In genomic region chr12:92987362-92987761, GRCh38 we compare ENCODE assay signal across 8 cellular contexts. TPM values are rescaled to one million over a fixed set of nuclear protein-coding genes. Genes with fewer than 3 reads are reported as not detected.
DNase-seq lines count a peak whose midpoint lies in the region; ATAC-seq, FAIRE-seq and TF ChIP-seq lines count a peak whose summit lies in the region.

No MANE protein-coding gene starts in this region.

- TF ChIP-seq CTCF in MM.1S (IDR thresholded peaks at IDR 0.05; ENCODE audit: low read length) (peak; percentile 60), type B pancreatic cell (conservative IDR thresholded peaks at IDR 0.05) (peak; percentile 83)

- H3K27me3 ChIP-seq in CD4-positive, CD25-positive, alpha-beta regulatory T cell (ENCODE audit: control insufficient read depth, insufficient read depth, low read length), result no peaks in the 10 kb centered on the region
- no peaks in the 10 kb centered on the region for H3K27me3 ChIP-seq in MM.1S (replicated peaks; ENCODE audit: insufficient read depth, low read length)

- FAIRE-seq in RCC 7860 (lab: Jason Lieb, UNC) (peak; percentile 50), urothelium cell line (lab: Jason Lieb, UNC) (no peak)

- no peaks in the 10 kb centered on the region for H3K4me1 ChIP-seq in CD4-positive, CD25-positive, alpha-beta regulatory T cell (ENCODE audit: control insufficient read depth, insufficient read depth, low read length, poor library complexity, severe bottlenecking)
- peaks cover 13% of the 10 kb centered on the region for H3K4me1 ChIP-seq in MM.1S (ENCODE audit: low read length)

- peak overlapping the region; percentile 72 for H3K4me2 ChIP-seq in MM.1S (ENCODE audit: low read depth, low read length)

- no peaks in the 10 kb centered on the region for H4K20me1 ChIP-seq in MM.1S (ENCODE audit: insufficient read depth, low read length)

- H2AFZ ChIP-seq in MM.1S (ENCODE audit: low read length), result peak overlapping the region; percentile 47

- H3K9ac ChIP-seq in MM.1S (ENCODE audit: low read length), result peak overlapping the region; percentile 55; the same call in 1 of the 2 replicates

- peak; percentile 60 to 62 for ATAC-seq in CD4-positive, CD25-positive, alpha-beta regulatory T cell (ENCODE audit: low read depth in 2 of 2)
- peak; percentile 35 for ATAC-seq in GM18907 (IDR thresholded peaks at IDR 0.05; ENCODE audit: unreplicated experiment)

- no peaks in the 10 kb centered on the region for H3K9me2 ChIP-seq in MM.1S (replicated peaks; ENCODE audit: insufficient read depth, low read length)

- peak overlapping the region; percentile 37 for H3K4me3 ChIP-seq in CD4-positive, CD25-positive, alpha-beta regulatory T cell (ENCODE audit: low read depth, low read length)
- H3K4me3 ChIP-seq in MM.1S (ENCODE audit: low read length), result peak overlapping the region; percentile 31

- H3K4me1 Mint-ChIP-seq in CD4-positive, CD25-positive, alpha-beta regulatory T cell, result peaks cover 10 to 13% (median 11%) of the 10 kb centered on the region in 4 donors
- peaks cover 19% of the 10 kb centered on the region for H3K4me1 Mint-ChIP-seq in type B pancreatic cell (ENCODE audit: unreplicated experiment)

- H3F3A ChIP-seq in MM.1S (ENCODE audit: insufficient read depth, low read length), result peaks cover 15% of the 10 kb centered on the region

- DNase-seq in CD4-positive, CD25-positive, alpha-beta regulatory T cell, result peak in 2 of 3 donors; percentile 54 to 71
- peak; percentile 83 for DNase-seq in MM.1S
- peak; percentile 38 for DNase-seq in RCC 7860 (ENCODE audit: low spot score)
- DNase-seq in dermis blood vessel endothelial cell, result peak; percentile 87
- peak; percentile 87 to 91 for DNase-seq in lung microvascular endothelial cell (ENCODE audit: low read depth in 2 of 2)
- no peak for DNase-seq in type B pancreatic cell (ENCODE audit: extremely low spot score, unreplicated experiment)
- DNase-seq in urothelium cell line (ENCODE audit: low spot score), result no peak

- no peak overlapping the region for H3K27ac ChIP-seq in CD4-positive, CD25-positive, alpha-beta regulatory T cell (ENCODE audit: insufficient read depth, low read length, poor library complexity, severe bottlenecking)
- peak overlapping the region; percentile 90 for H3K27ac ChIP-seq in MM.1S (ENCODE audit: low read length)

- H3K4me3 Mint-ChIP-seq in CD4-positive, CD25-positive, alpha-beta regulatory T cell, result peak overlapping the region in 2 of 4 donors; percentile 24 to 70
- H3K4me3 Mint-ChIP-seq in type B pancreatic cell, result peak overlapping the region; percentile 61

- H3K36me3 ChIP-seq in CD4-positive, CD25-positive, alpha-beta regulatory T cell (ENCODE audit: control insufficient read depth, insufficient read depth, low read length), result no peaks in the 10 kb centered on the region
- no peaks in the 10 kb centered on the region for H3K36me3 ChIP-seq in MM.1S (replicated peaks; ENCODE audit: insufficient read depth, low read length)

- no peaks in the 10 kb centered on the region for H3K9me3 ChIP-seq in CD4-positive, CD25-positive, alpha-beta regulatory T cell (ENCODE audit: control insufficient read depth in 2 of 2, low read length in 2 of 2)
- H3K9me3 ChIP-seq in MM.1S (replicated peaks; ENCODE audit: insufficient read depth, low read length), result no peaks in the 10 kb centered on the region

- no peaks in the 10 kb centered on the region for H3K79me2 ChIP-seq in MM.1S (ENCODE audit: low read length)

- H3K27me3 Mint-ChIP-seq in CD4-positive, CD25-positive, alpha-beta regulatory T cell, result peaks cover 15% of the 10 kb centered on the region
- no peaks in the 10 kb centered on the region for H3K27me3 Mint-ChIP-seq in type B pancreatic cell

- no peaks in the 10 kb centered on the region for H3K36me3 Mint-ChIP-seq in CD4-positive, CD25-positive, alpha-beta regulatory T cell
- no peaks in the 10 kb centered on the region for H3K36me3 Mint-ChIP-seq in type B pancreatic cell

- H3K9me3 Mint-ChIP-seq in CD4-positive, CD25-positive, alpha-beta regulatory T cell, result peaks cover 0 to 3% (median 0%) of the 10 kb centered on the region in 7 donors
- peaks cover 6% of the 10 kb centered on the region for H3K9me3 Mint-ChIP-seq in type B pancreatic cell

- no peak overlapping the region for H3K27ac Mint-ChIP-seq in CD4-positive, CD25-positive, alpha-beta regulatory T cell
- peak overlapping the region; percentile 83 for H3K27ac Mint-ChIP-seq in type B pancreatic cell

RNA-seq across cellular contexts. Expression of gene EEA1, which starts 58.3 kb away (rescaled TPM):
- 11.8 TPM for total RNA-seq in CD4-positive, CD25-positive, alpha-beta regulatory T cell
- 1 to 10 TPM; 5.8 to 9.0 (median 6.6) TPM for polyA plus RNA-seq in CD4-positive, CD25-positive, alpha-beta regulatory T cell
- total RNA-seq in dermis blood vessel endothelial cell (23.0 and 49.5 TPM in 2 replicates), lung microvascular endothelial cell (8.5 and 9.6 TPM in 2 replicates), type B pancreatic cell (ENCODE audit: low replicate concordance) (24.6 and 31.9 TPM in 2 replicates)

Comparison
In these comparisons a context has a peak if more than half of its experiments do, and no peak if none do; other contexts are left out.
1. DNase-seq: peak in CD4-positive, CD25-positive, alpha-beta regulatory T cell (2 of 3), MM.1S (single experiment), RCC 7860 (single experiment), dermis blood vessel endothelial cell (single experiment) and lung microvascular endothelial cell (2 of 2); none in type B pancreatic cell (single experiment) and urothelium cell line (single experiment).